11 cellular contexts compared by ENCODE assay signal in genomic region chrX:103276581-103277002, GRCh38. TPM values are rescaled to one million over a fixed set of nuclear protein-coding genes. Genes with fewer than 3 reads are reported as not detected.
DNase-seq lines count a peak whose midpoint lies in the region; ATAC-seq and TF ChIP-seq lines count a peak whose summit lies in the region.
"Had no signal": no experiment of that assay in that cellular context is flagged by ENCODE, and none has a peak within 500 bp of the region (broad histone marks: within the 10 kb centered on the region; RNA-seq: fewer than 3 reads in every experiment).

TCEAL5 (minus strand) TSS chrX:103276750; CDS start chrX:103274563, 2,187 bp downstream.

- no peaks in the 10 kb centered on the region for H3K36me3 Mint-ChIP-seq in activated CD8-positive, alpha-beta T cell treated with anti-CD3 and anti-CD28 coated beads for 36 hours (ENCODE audit: low read depth)
- no peaks in the 10 kb centered on the region for H3K36me3 Mint-ChIP-seq in activated CD8-positive, alpha-beta T cell treated with anti-CD3 and anti-CD28 coated beads, Interleukin-2, amount 10 ng/mL, durations not matched to agents 7 days and 5 days (ENCODE audit: low read depth)
- H3K36me3 Mint-ChIP-seq in activated B cell treated with CpG ODN at 0.5 μM for 24 hours (ENCODE audit: low read depth) (no peaks in the 10 kb centered on the region), immature natural killer cell (peaks cover 0 to 3% (median 3%) of the 10 kb centered on the region in 3 donors)

- no peak within 1 kb of the TSS for H3K27ac Mint-ChIP-seq in activated CD8-positive, alpha-beta T cell treated with anti-CD3 and anti-CD28 coated beads for 36 hours
- no peak within 1 kb of the TSS for H3K27ac Mint-ChIP-seq in activated CD8-positive, alpha-beta T cell treated with anti-CD3 and anti-CD28 coated beads, Interleukin-2, amount 10 ng/mL, durations not matched to agents 7 days and 5 days
- H3K27ac Mint-ChIP-seq in activated B cell treated with CpG ODN at 0.5 μM for 24 hours: no peak within 1 kb of the TSS
- H3K27ac Mint-ChIP-seq in immature natural killer cell: no peak within 1 kb of the TSS
- H3K27ac Mint-ChIP-seq: effector memory CD8-positive, alpha-beta T cell had no signal

- CTCF ChIA-PET in activated CD8-positive, alpha-beta T cell treated with anti-CD3 and anti-CD28 coated beads for 36 hours (lab: Charles Lee): no interaction called here
- CTCF ChIA-PET in activated CD8-positive, alpha-beta T cell treated with anti-CD3 and anti-CD28 coated beads, Interleukin-2, amount 10 ng/mL, durations not matched to agents 7 days and 5 days (lab: Charles Lee): no interaction called here
- CTCF ChIA-PET in activated B cell treated with CpG ODN at 0.5 μM for 24 hours (lab: Charles Lee): no interaction called here

- H3K9me3 Mint-ChIP-seq in activated CD8-positive, alpha-beta T cell treated with anti-CD3 and anti-CD28 coated beads for 36 hours: no peaks in the 10 kb centered on the region
- H3K9me3 Mint-ChIP-seq in activated CD8-positive, alpha-beta T cell treated with anti-CD3 and anti-CD28 coated beads, Interleukin-2, amount 10 ng/mL, durations not matched to agents 7 days and 5 days (ENCODE audit: insufficient read depth): no peaks in the 10 kb centered on the region
- H3K9me3 Mint-ChIP-seq in activated B cell treated with CpG ODN at 0.5 μM for 24 hours (no peaks in the 10 kb centered on the region), immature natural killer cell (no peaks in the 10 kb centered on the region)
- H3K9me3 Mint-ChIP-seq: effector memory CD8-positive, alpha-beta T cell had no signal

- ATAC-seq in activated CD8-positive, alpha-beta T cell treated with anti-CD3 and anti-CD28 coated beads for 36 hours: peak; percentile 20
- no peak for ATAC-seq in activated CD8-positive, alpha-beta T cell treated with anti-CD3 and anti-CD28 coated beads, Interleukin-2, amount 10 ng/mL, durations not matched to agents 7 days and 5 days
- ATAC-seq in activated B cell treated with CpG ODN at 0.5 μM for 24 hours (ENCODE audit: low read depth): no peak
- ATAC-seq in HG02852 (IDR thresholded peaks at IDR 0.05; ENCODE audit: unreplicated experiment): no peak
- ATAC-seq: effector memory CD8-positive, alpha-beta T cell had no signal

- H3K4me1 Mint-ChIP-seq in activated CD8-positive, alpha-beta T cell treated with anti-CD3 and anti-CD28 coated beads for 36 hours (ENCODE audit: low read depth): peaks cover 5% of the 10 kb centered on the region
- H3K4me1 Mint-ChIP-seq in activated CD8-positive, alpha-beta T cell treated with anti-CD3 and anti-CD28 coated beads, Interleukin-2, amount 10 ng/mL, durations not matched to agents 7 days and 5 days (ENCODE audit: low read depth): peaks cover 3% of the 10 kb centered on the region
- H3K4me1 Mint-ChIP-seq in activated B cell treated with CpG ODN at 0.5 μM for 24 hours (peaks cover 9% of the 10 kb centered on the region), immature natural killer cell (peaks cover 3 to 6% of the 10 kb centered on the region in 2 donors)

- H3K4me3 Mint-ChIP-seq in activated CD8-positive, alpha-beta T cell treated with anti-CD3 and anti-CD28 coated beads for 36 hours: peak within 1 kb of the TSS; percentile 38
- no peak within 1 kb of the TSS for H3K4me3 Mint-ChIP-seq in activated CD8-positive, alpha-beta T cell treated with anti-CD3 and anti-CD28 coated beads, Interleukin-2, amount 10 ng/mL, durations not matched to agents 7 days and 5 days
- H3K4me3 Mint-ChIP-seq in activated B cell treated with CpG ODN at 0.5 μM for 24 hours (peak within 1 kb of the TSS; percentile 59), immature natural killer cell (peak within 1 kb of the TSS in 3 of 5 donors; percentile 15 to 58 (median 17))

- peaks cover 39% of the 10 kb centered on the region for H3K27me3 Mint-ChIP-seq in activated CD8-positive, alpha-beta T cell treated with anti-CD3 and anti-CD28 coated beads for 36 hours
- H3K27me3 Mint-ChIP-seq in activated CD8-positive, alpha-beta T cell treated with anti-CD3 and anti-CD28 coated beads, Interleukin-2, amount 10 ng/mL, durations not matched to agents 7 days and 5 days (ENCODE audit: low read depth): peaks cover 46% of the 10 kb centered on the region
- peaks cover 34% of the 10 kb centered on the region for H3K27me3 Mint-ChIP-seq in activated B cell treated with CpG ODN at 0.5 μM for 24 hours
- H3K27me3 Mint-ChIP-seq in immature natural killer cell (ENCODE audit: low read depth in 3 of 3): peaks cover 7 to 37% (median 10%) of the 10 kb centered on the region in 3 donors

- no peak for TF ChIP-seq CTCF in activated CD8-positive, alpha-beta T cell treated with anti-CD3 and anti-CD28 coated beads for 36 hours (IDR thresholded peaks at IDR 0.05)
- TF ChIP-seq CTCF in activated B cell treated with CpG ODN at 0.5 μM for 24 hours (IDR thresholded peaks at IDR 0.05): no peak

- POLR2A ChIA-PET in activated CD8-positive, alpha-beta T cell treated with anti-CD3 and anti-CD28 coated beads for 36 hours (lab: Charles Lee): no interaction called here
- POLR2A ChIA-PET in activated CD8-positive, alpha-beta T cell treated with anti-CD3 and anti-CD28 coated beads, Interleukin-2, amount 10 ng/mL, durations not matched to agents 7 days and 5 days (lab: Charles Lee): no interaction called here
- POLR2A ChIA-PET in activated B cell treated with CpG ODN at 0.5 μM for 24 hours (lab: Charles Lee): no interaction called here

- DNase-seq in activated CD8-positive, alpha-beta T cell treated with anti-CD3 and anti-CD28 coated beads for 36 hours: peak; percentile 1
- no peak for DNase-seq in activated CD8-positive, alpha-beta T cell treated with anti-CD3 and anti-CD28 coated beads, Interleukin-2, amount 10 ng/mL, durations not matched to agents 7 days and 5 days
- DNase-seq in activated B cell treated with CpG ODN at 0.5 μM for 24 hours: no peak
- DNase-seq in immature natural killer cell: no peak
- peak; percentile 53 for DNase-seq in superior temporal gyrus (ENCODE audit: extremely low spot score)
- DNase-seq in Kasumi-1 (lab: John Stamatoyannopoulos, UW): no peak
- no peak for DNase-seq in foreskin melanocyte
- DNase-seq: effector memory CD8-positive, alpha-beta T cell; mammary epithelial cell had no signal

- intact Hi-C loops in activated CD8-positive, alpha-beta T cell treated with anti-CD3 and anti-CD28 coated beads for 36 hours (cut with micrococcal nuclease): no loop called here
- intact Hi-C loops in activated B cell treated with CpG ODN at 0.5 μM for 24 hours (cut with micrococcal nuclease): no loop called here

RNA-seq across cellular contexts. Expression of gene TCEAL5, which starts in this region (rescaled TPM):
- total RNA-seq in activated CD8-positive, alpha-beta T cell treated with anti-CD3 and anti-CD28 coated beads for 36 hours: not detected
- not detected for total RNA-seq in activated CD8-positive, alpha-beta T cell treated with anti-CD3 and anti-CD28 coated beads, Interleukin-2, amount 10 ng/mL, durations not matched to agents 7 days and 5 days
- total RNA-seq in activated B cell treated with CpG ODN at 0.5 μM for 24 hours: not detected in 2 replicates
- polyA plus RNA-seq in immature natural killer cell: not detected
- total RNA-seq: mammary epithelial cell, RPMI7951 had no signal
- polyA plus RNA-seq: mammary epithelial cell had no signal

Comparison
In these comparisons a context has a peak if more than half of its experiments do, and no peak if none do; other contexts are left out.
1. Peak in DNase-seq and ATAC-seq in activated CD8-positive, alpha-beta T cell treated with anti-CD3 and anti-CD28 coated beads for 36 hours; RNA of the gene not detected or under 1 TPM.